Comparison of ENCODE assay signal across 15 cellular contexts in the genomic region with DNA sequence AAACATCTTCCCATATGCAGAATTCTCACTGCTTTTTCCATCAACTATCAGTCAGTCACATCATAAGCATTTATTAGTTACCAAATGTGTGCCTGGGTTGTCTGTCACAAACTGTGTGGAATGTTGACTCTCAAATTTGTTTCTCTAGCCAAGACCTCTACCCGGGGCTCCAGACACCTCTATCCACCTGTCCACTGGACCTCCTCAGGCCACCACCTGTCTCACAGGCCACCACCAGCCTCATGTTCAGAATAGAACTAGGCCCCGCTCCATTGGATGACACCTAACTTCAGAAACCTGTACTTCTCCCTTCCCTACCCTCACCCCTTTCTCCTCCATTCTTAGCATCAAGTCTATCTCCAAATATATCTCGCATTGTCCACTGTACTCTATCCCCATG.
A peak's percentile ranks its signal among the peaks of the same experiment; 100 is the strongest.
DNase-seq lines count a peak whose midpoint lies in the region; ATAC-seq and TF ChIP-seq lines count a peak whose summit lies in the region.
"Had no signal": no experiment of that assay in that cellular context is flagged by ENCODE, and none has a peak within 500 bp of the region (broad histone marks: within the 10 kb centered on the region; RNA-seq: fewer than 3 reads in every experiment).

No MANE protein-coding gene starts in this region.

- POLR2A ChIA-PET in A673 (lab: Charles Lee; ENCODE audit: low non-redundant PET) (no interaction called here), PC-9 (lab: Charles Lee; ENCODE audit: unreplicated experiment) (no interaction called here)

- DNase-seq in A673 (ENCODE audit: low spot score) = no peak
- DNase-seq in PC-9 = no peak
- DNase-seq in endodermal cell = peak; percentile 14
- no peak for DNase-seq in dermis blood vessel endothelial cell
- DNase-seq: 8988T; CD4-positive, CD25-positive, alpha-beta regulatory T cell; KBM-7; MG63; NCI-H2029; NCI-H526 treated with DMSO at 0.1 percent for 48 hours; Peyer's patch; SHP77 treated with DMSO at 0.1 percent for 48 hours had no signal

- H3K36me3 ChIP-seq in A673 (ENCODE audit: insufficient read depth, low read length, poor library complexity, severe bottlenecking) = peaks cover 6% of the 10 kb centered on the region
- H3K36me3 ChIP-seq in PC-9 (ENCODE audit: low read depth) = no peaks in the 10 kb centered on the region
- H3K36me3 ChIP-seq in endodermal cell (ENCODE audit: control insufficient read depth, insufficient read depth, low read length) = no peaks in the 10 kb centered on the region
- H3K36me3 ChIP-seq: MG63 had no signal

- no peak overlapping the region for H2AFZ ChIP-seq in PC-9

- peaks cover 45% of the 10 kb centered on the region for H3F3A ChIP-seq in PC-9 (ENCODE audit: insufficient read depth, low read depth)

- ATAC-seq in stimulated activated memory B cell treated with anti-CD40 and anti-IgM and Interleukin-4, amounts not matched to agents 10 μg/mL and 1 μg/mL and 100 μg/mL, for 72 hours = peak; percentile 39
- no peak for ATAC-seq in GM21619 (IDR thresholded peaks at IDR 0.05; ENCODE audit: unreplicated experiment)
- no peak for ATAC-seq in HG02588 (IDR thresholded peaks at IDR 0.05; ENCODE audit: unreplicated experiment)

- H3K9me3 ChIP-seq in A673 (ENCODE audit: low read depth, low read length, poor library complexity, severe bottlenecking) (no peaks in the 10 kb centered on the region), PC-9 (ENCODE audit: insufficient read depth, low read depth) (no peaks in the 10 kb centered on the region), endodermal cell (ENCODE audit: control insufficient read depth, low read length) (no peaks in the 10 kb centered on the region)
- H3K9me3 ChIP-seq: MG63, Peyer's patch had no signal

- H3K4me3 Mint-ChIP-seq in endodermal cell = no peak overlapping the region
- H3K4me3 Mint-ChIP-seq in stimulated activated memory B cell treated with anti-CD40 and anti-IgM and Interleukin-4, amounts not matched to agents 10 μg/mL and 1 μg/mL and 100 μg/mL, for 72 hours = no peak overlapping the region
- H3K4me3 Mint-ChIP-seq: CD4-positive, CD25-positive, alpha-beta regulatory T cell had no signal

- H3K27ac Mint-ChIP-seq in endodermal cell = no peak overlapping the region
- H3K27ac Mint-ChIP-seq in stimulated activated memory B cell treated with anti-CD40 and anti-IgM and Interleukin-4, amounts not matched to agents 10 μg/mL and 1 μg/mL and 100 μg/mL, for 72 hours = no peak overlapping the region
- H3K27ac Mint-ChIP-seq: CD4-positive, CD25-positive, alpha-beta regulatory T cell had no signal

- CTCF ChIA-PET in A673 (lab: Charles Lee) (no interaction called here), PC-9 (lab: Charles Lee) (no interaction called here)

- H3K79me2 ChIP-seq in PC-9 (ENCODE audit: low read depth) = no peaks in the 10 kb centered on the region

- H3K27me3 ChIP-seq in A673 (replicated peaks; ENCODE audit: insufficient read depth, low read depth, low read length, poor library complexity) = no peaks in the 10 kb centered on the region
- no peaks in the 10 kb centered on the region for H3K27me3 ChIP-seq in PC-9 (ENCODE audit: insufficient read depth, low read depth)
- H3K27me3 ChIP-seq in endodermal cell (ENCODE audit: control insufficient read depth, insufficient read depth, low read length, poor library complexity, severe bottlenecking) = no peaks in the 10 kb centered on the region
- H3K27me3 ChIP-seq: MG63, Peyer's patch had no signal

- peaks cover 10% of the 10 kb centered on the region for H3K4me1 Mint-ChIP-seq in endodermal cell
- H3K4me1 Mint-ChIP-seq in stimulated activated memory B cell treated with anti-CD40 and anti-IgM and Interleukin-4, amounts not matched to agents 10 μg/mL and 1 μg/mL and 100 μg/mL, for 72 hours = no peaks in the 10 kb centered on the region
- H3K4me1 Mint-ChIP-seq: CD4-positive, CD25-positive, alpha-beta regulatory T cell had no signal

- no peaks in the 10 kb centered on the region for H3K27me3 Mint-ChIP-seq in endodermal cell (ENCODE audit: insufficient read depth)
- no peaks in the 10 kb centered on the region for H3K27me3 Mint-ChIP-seq in stimulated activated memory B cell treated with anti-CD40 and anti-IgM and Interleukin-4, amounts not matched to agents 10 μg/mL and 1 μg/mL and 100 μg/mL, for 72 hours

- 0 out of 2 replicates have a peak overlapping the region, but pooled peaks have one; percentile 40 for H3K4me2 ChIP-seq in PC-9

- no peaks in the 10 kb centered on the region for H3K9me3 Mint-ChIP-seq in endodermal cell
- H3K9me3 Mint-ChIP-seq in stimulated activated memory B cell treated with anti-CD40 and anti-IgM and Interleukin-4, amounts not matched to agents 10 μg/mL and 1 μg/mL and 100 μg/mL, for 72 hours = no peaks in the 10 kb centered on the region

- H3K4me1 ChIP-seq in A673 (ENCODE audit: insufficient read depth, low read length, poor library complexity, severe bottlenecking) = peaks cover 75% of the 10 kb centered on the region
- H3K4me1 ChIP-seq in PC-9 (replicated peaks; ENCODE audit: insufficient read depth) = peaks cover 51% of the 10 kb centered on the region
- peaks cover 8% of the 10 kb centered on the region for H3K4me1 ChIP-seq in endodermal cell (ENCODE audit: control insufficient read depth, insufficient read depth, low read length)

- BruUV-seq in A673 (replicated peaks; lab: Mats Ljungman, UMichigan) = no TSS peak
- BruUV-seq in PC-9 (replicated peaks; lab: Mats Ljungman, UMichigan) = no TSS peak

- TF ChIP-seq CTCF in A673 (conservative IDR thresholded peaks at IDR 0.05; ENCODE audit: low read depth, low read length) (no peak), PC-9 (conservative IDR thresholded peaks at IDR 0.05) (no peak), endodermal cell (conservative IDR thresholded peaks at IDR 0.05) (no peak)

- 83 to 95% methylated on average over 2 to 3 of the region's 3 CpGs for WGBS in endodermal cell (ENCODE audit: insufficient coverage in 1 of 2, insufficient read length in 1 of 2), 2 experiments

- no peaks in the 10 kb centered on the region for H4K20me1 ChIP-seq in PC-9 (ENCODE audit: insufficient read depth)

- H3K4me3 ChIP-seq in A673 (ENCODE audit: low read depth, low read length, poor library complexity, severe bottlenecking) (no peak overlapping the region), PC-9 (no peak overlapping the region), endodermal cell (ENCODE audit: low read length) (no peak overlapping the region)
- H3K4me3 ChIP-seq: MG63, Peyer's patch had no signal

- peaks cover 2% of the 10 kb centered on the region for H3K36me3 Mint-ChIP-seq in endodermal cell (ENCODE audit: low read depth)
- H3K36me3 Mint-ChIP-seq in stimulated activated memory B cell treated with anti-CD40 and anti-IgM and Interleukin-4, amounts not matched to agents 10 μg/mL and 1 μg/mL and 100 μg/mL, for 72 hours = no peaks in the 10 kb centered on the region
- H3K36me3 Mint-ChIP-seq: CD4-positive, CD25-positive, alpha-beta regulatory T cell had no signal

- intact Hi-C loops in A673 (cut with micrococcal nuclease; ENCODE audit: unreplicated experiment) (loop anchor here (5.0 to 10.0 kb wide), 2 partner anchors 34 to 97 kb away; no protein-coding TSS in a partner anchor), PC-9 (cut with micrococcal nuclease; ENCODE audit: unreplicated experiment) (no loop called here)

- H3K9ac ChIP-seq in endodermal cell (ENCODE audit: extremely low read depth, low read length, poor library complexity, severe bottlenecking) = no peak overlapping the region

- 0 out of 2 replicates have a peak, but pooled peaks cover 4% of the 10 kb centered on the region for H3K9me2 ChIP-seq in PC-9 (ENCODE audit: insufficient read depth)

- H3K27ac ChIP-seq in A673 (ENCODE audit: low read depth, low read length, poor library complexity, severe bottlenecking) = peak overlapping the region; percentile 98
- peak overlapping the region; percentile 68 for H3K27ac ChIP-seq in PC-9
- no peak overlapping the region for H3K27ac ChIP-seq in endodermal cell (ENCODE audit: low read depth, low read length)
